Comparison of ENCODE assay signal across 37 cellular contexts in genomic region chr4:95869961-95870500, GRCh38. TPM values are rescaled to one million over a fixed set of nuclear protein-coding genes. Genes with fewer than 3 reads are reported as not detected.
A peak's percentile ranks its signal among the peaks of the same experiment; 100 is the strongest.
DNase-seq lines count a peak whose midpoint lies in the region; ATAC-seq, FAIRE-seq and TF ChIP-seq lines count a peak whose summit lies in the region.
"Had no signal": no experiment of that assay in that cellular context is flagged by ENCODE, and none has a peak within 500 bp of the region (broad histone marks: within the 10 kb centered on the region; RNA-seq: fewer than 3 reads in every experiment).

No MANE protein-coding gene starts in this region.

- H2BK120ac ChIP-seq in mesendoderm (ENCODE audit: low read depth, low read length) = no peak overlapping the region

- DNase-seq in DMS53 (lab: John Stamatoyannopoulos, UW) (peak; percentile 6), DMS53 treated with DMSO at 0.1 percent for 48 hours (lab: John Stamatoyannopoulos, UW; ENCODE audit: unreplicated experiment) (no peak), NCI-H226 (peak; percentile 90), bronchial epithelial cell (ENCODE audit: low read depth) (peak; percentile 32), mesendoderm (peak; percentile 6), thyroid gland (no peak)
- DNase-seq in stimulated activated CD4-positive, alpha-beta T cell treated with anti-CD3 and anti-CD28 coated beads, Interleukin-12 subunit alpha, Interleukin-12 subunit beta, amount 100 ng/mL, for 4 hours = no peak
- DNase-seq: activated CD8-positive, alpha-beta T cell treated with anti-CD3 and anti-CD28 coated beads for 36 hours; activated naive CD4-positive, alpha-beta T cell treated with anti-CD3 and anti-CD28 coated beads, Interleukin-2, amount 10 ng/mL, durations not matched to agents 7 days and 5 days; adrenal gland; body of pancreas; C1 segment of cervical spinal cord; Caco-2; DMS79 treated with DMSO at 0.1 percent for 48 hours; GOT3; islet precursor cell; left lung; mesenchymal stem cell; NCI-H1092 treated with DMSO at 0.1 percent for 48 hours; NCI-H187 treated with DMSO at 0.1 percent for 48 hours; NCI-H526 treated with DMSO at 0.1 percent for 48 hours; SHP77 treated with DMSO at 0.1 percent for 48 hours; small intestine; stimulated activated naive CD4-positive, alpha-beta T cell; upper lobe of right lung had no signal

- H3K23ac ChIP-seq in mesendoderm (ENCODE audit: low read length) = no peak overlapping the region

- H2AK5ac ChIP-seq in mesendoderm (ENCODE audit: low read length) = no peak overlapping the region

- no peak overlapping the region for H3K18ac ChIP-seq in mesendoderm (ENCODE audit: low read length)

- no peak overlapping the region for H3K4me2 ChIP-seq in mesendoderm (ENCODE audit: low read length)

- no peaks in the 10 kb centered on the region for H3K36me3 ChIP-seq in bronchial epithelial cell (ENCODE audit: control insufficient read depth, insufficient read depth, low read length)
- H3K36me3 ChIP-seq in mesendoderm (ENCODE audit: control insufficient read depth, insufficient read depth, low read length) = no peaks in the 10 kb centered on the region
- H3K36me3 ChIP-seq in thyroid gland = no peaks in the 10 kb centered on the region
- H3K36me3 ChIP-seq: adrenal gland, gastroesophageal sphincter, left lung, suprapubic skin, upper lobe of right lung had no signal

- WGBS in mesendoderm (ENCODE audit: extremely low coverage, insufficient coverage, low lambda C conversion rate) = no CpG with 5 or more reads among the region's 1 CpG
- WGBS in thyroid gland, 2 donors = 50 to 54% methylated on average over 1 of the region's 1 CpG

- TF ChIP-seq CTCF in bronchial epithelial cell (IDR thresholded peaks at IDR 0.05; ENCODE audit: insufficient read depth, low read length, severe bottlenecking) = no peak
- no peak for TF ChIP-seq CTCF in thyroid gland (IDR thresholded peaks at IDR 0.05)

- no peak overlapping the region for H4K5ac ChIP-seq in mesendoderm (ENCODE audit: low read length)

- no peak overlapping the region for H3K4ac ChIP-seq in mesendoderm (ENCODE audit: low read depth, low read length)

- H3K79me2 ChIP-seq in mesendoderm (ENCODE audit: control insufficient read depth, insufficient read depth, low read length) = no peaks in the 10 kb centered on the region

- intact Hi-C loops in thyroid gland (cut with DNase I) = no loop called here

- H2BK5ac ChIP-seq in mesendoderm (ENCODE audit: low read length) = no peak overlapping the region

- no peak for FAIRE-seq in bronchial epithelial cell (lab: Jason Lieb, UNC)
- FAIRE-seq: endothelial cell of umbilical vein had no signal

- no peak overlapping the region for H3K56ac ChIP-seq in mesendoderm (ENCODE audit: low read length)

- H2BK15ac ChIP-seq in mesendoderm (replicated peaks; ENCODE audit: low read depth) = no peak overlapping the region

- no peak for TF ChIP-seq POLR2A in thyroid gland (IDR thresholded peaks at IDR 0.05)

- H3K27me3 ChIP-seq in bronchial epithelial cell (ENCODE audit: control insufficient read depth, insufficient read depth, low read length) (no peaks in the 10 kb centered on the region), mesendoderm (ENCODE audit: insufficient read depth, low read length, poor library complexity) (no peaks in the 10 kb centered on the region), thyroid gland (no peaks in the 10 kb centered on the region)
- H3K27me3 ChIP-seq: adrenal gland, body of pancreas, gastroesophageal sphincter, left lung, suprapubic skin, upper lobe of right lung had no signal

- H3K9ac ChIP-seq in mesendoderm (ENCODE audit: low read length) = no peak overlapping the region

- no peaks in the 10 kb centered on the region for H3K9me3 ChIP-seq in thyroid gland
- H3K9me3 ChIP-seq: body of pancreas had no signal

- H3K79me1 ChIP-seq in mesendoderm (ENCODE audit: low read length) = no peaks in the 10 kb centered on the region

- H3K4me3 ChIP-seq in bronchial epithelial cell (ENCODE audit: low read depth, low read length) (no peak overlapping the region), mesendoderm (ENCODE audit: low read length) (no peak overlapping the region), thyroid gland (replicated peaks in 1 of 3) (no peak overlapping the region)
- H3K4me3 ChIP-seq: adrenal gland, body of pancreas, gastroesophageal sphincter, left lung, suprapubic skin, upper lobe of right lung had no signal

- H4K8ac ChIP-seq in mesendoderm (ENCODE audit: low read depth, low read length) = no peak overlapping the region

- H3K4me1 ChIP-seq in mesendoderm (ENCODE audit: control insufficient read depth, low read depth, low read length) = no peaks in the 10 kb centered on the region
- H3K4me1 ChIP-seq in thyroid gland = no peaks in the 10 kb centered on the region
- H3K4me1 ChIP-seq: adrenal gland, body of pancreas, Caco-2, gastroesophageal sphincter, left lung, suprapubic skin, upper lobe of right lung had no signal

- ATAC-seq in GM18868 (IDR thresholded peaks at IDR 0.05; ENCODE audit: unreplicated experiment) = no peak
- ATAC-seq: activated CD8-positive, alpha-beta T cell treated with anti-CD3 and anti-CD28 coated beads for 36 hours; activated T-helper 17 cell treated with anti-CD3 and anti-CD28 coated beads, Interleukin-2, amount 50 U/mL, for 72 hours; body of pancreas; gastroesophageal sphincter; left lung; upper lobe of right lung had no signal

- H3K27ac ChIP-seq in mesendoderm (ENCODE audit: low read depth, low read length) (no peak overlapping the region), thyroid gland (no peak overlapping the region)
- H3K27ac ChIP-seq: 22Rv1, adrenal gland, body of pancreas, gastroesophageal sphincter, HL-60, left lung, suprapubic skin, upper lobe of right lung had no signal

RNA-seq across cellular contexts. Expression of gene PDHA2, which starts 30.1 kb away (rescaled TPM):
- total RNA-seq in bronchial epithelial cell (not detected in 2 replicates), thyroid gland (under 1 TPM in 1 of 4 donors, not detected in 3; 0.27 TPM)
- polyA plus RNA-seq in mesendoderm (2013, experiment 1 of 2) = not detected
- not detected for polyA plus RNA-seq in mesendoderm (2013, experiment 2 of 2)
- total RNA-seq: activated CD8-positive, alpha-beta T cell treated with anti-CD3 and anti-CD28 coated beads for 36 hours; activated T-helper 17 cell treated with anti-CD3 and anti-CD28 coated beads, Interleukin-2, amount 50 U/mL, for 72 hours; adrenal gland; body of pancreas; Caco-2; cerebellum; endothelial cell of umbilical vein; fibroblast of lung; gastroesophageal sphincter; left lung; osteocyte; suprapubic skin; T-helper 2 cell treated with Interferon-gamma antibody and Interleukin-4, amounts not matched to agents 100 ng/mL and 5 ng/mL, for 36 hours; upper lobe of right lung had no signal
- polyA plus RNA-seq: adrenal gland, endothelial cell of umbilical vein, fibroblast of lung, neural cell, small intestine had no signal

Comparison
In these comparisons a context has a peak if more than half of its experiments do, and no peak if none do; other contexts are left out.
1. DNase-seq: peak in DMS53 (single experiment), NCI-H226 (single experiment), bronchial epithelial cell (single experiment) and mesendoderm (single experiment); none in DMS53 treated with DMSO at 0.1 percent for 48 hours (single experiment), stimulated activated CD4-positive, alpha-beta T cell treated with anti-CD3 and anti-CD28 coated beads, Interleukin-12 subunit alpha, Interleukin-12 subunit beta, amount 100 ng/mL, for 4 hours (single experiment) and thyroid gland (0 of 2).